ENCODE assay signal across 8 cellular contexts in genomic region chr3:48694610-48695051, GRCh38. TPM values are rescaled to one million over a fixed set of nuclear protein-coding genes. Genes with fewer than 3 reads are reported as not detected.
DNase-seq lines count a peak whose midpoint lies in the region; ATAC-seq and TF ChIP-seq lines count a peak whose summit lies in the region.

No MANE protein-coding gene starts in this region.

- H3K4me3 ChIP-seq in AG10803 (ENCODE audit: low read length) (peak overlapping the region; percentile 50), SJSA1 (peak overlapping the region; percentile 20), fibroblast of lung (replicated peaks in 1 of 4; ENCODE audit: control extremely low read depth in 1 of 4, insufficient read depth in 1 of 4, low read depth in 3 of 4, low read length in 4 of 4) (peak overlapping the region in 3 of 4 experiments; percentile 35 to 40 (median 38))

- no peak for ATAC-seq in HG03442 (IDR thresholded peaks at IDR 0.05; ENCODE audit: unreplicated experiment)
- ATAC-seq in GM21423 (IDR thresholded peaks at IDR 0.05; ENCODE audit: unreplicated experiment) = no peak

- H2AFZ ChIP-seq in fibroblast of lung (ENCODE audit: low read length) = no peak overlapping the region

- H3K4me2 ChIP-seq in fibroblast of lung (ENCODE audit: extremely low read depth, insufficient read depth, low read length) = peak overlapping the region; percentile 87

- TF ChIP-seq CTCF in AG10803 (conservative IDR thresholded peaks at IDR 0.05; ENCODE audit: low read length) (no peak), fibroblast of lung (conservative IDR thresholded peaks at IDR 0.05 in 1 of 2, IDR thresholded peaks at IDR 0.05 in 1 of 2; ENCODE audit: low read depth in 1 of 2, low read length in 2 of 2) (no peak), neural crest cell (conservative IDR thresholded peaks at IDR 0.05) (no peak)

- H3K79me2 ChIP-seq in fibroblast of lung (ENCODE audit: control insufficient read depth, insufficient read depth, low read length) = peaks cover 63% of the 10 kb centered on the region

- H3K9me3 Mint-ChIP-seq in neural crest cell = no peaks in the 10 kb centered on the region

- H3K9me3 ChIP-seq in SJSA1 (replicated peaks) (no peaks in the 10 kb centered on the region), fibroblast of lung (ENCODE audit: control insufficient read depth, insufficient read depth, low read depth, low read length) (no peaks in the 10 kb centered on the region)

- no peaks in the 10 kb centered on the region for H3K27me3 Mint-ChIP-seq in neural crest cell (ENCODE audit: low read depth)

- H3K27ac ChIP-seq in SJSA1 (peak overlapping the region; percentile 86), fibroblast of lung (ENCODE audit: insufficient read depth, low read length) (peak overlapping the region; percentile 61)

- H3K9ac ChIP-seq in fibroblast of lung (ENCODE audit: insufficient read depth, low read length) = no peak overlapping the region

- H3K36me3 ChIP-seq in SJSA1 (peaks cover 79% of the 10 kb centered on the region), fibroblast of lung (ENCODE audit: control insufficient read depth, insufficient read depth, low read length) (peaks cover 25% of the 10 kb centered on the region)

- peaks cover 23% of the 10 kb centered on the region for H3K36me3 Mint-ChIP-seq in neural crest cell (ENCODE audit: low read depth)

- peaks cover 21% of the 10 kb centered on the region for H3K4me1 Mint-ChIP-seq in neural crest cell

- no peaks in the 10 kb centered on the region for H4K20me1 ChIP-seq in fibroblast of lung (ENCODE audit: control insufficient read depth, extremely low read depth, insufficient read depth, low read length)

- no peak overlapping the region for H3K4me3 Mint-ChIP-seq in neural crest cell

- peaks cover 18% of the 10 kb centered on the region for H3K4me1 ChIP-seq in SJSA1 (replicated peaks)
- H3K4me1 ChIP-seq in fibroblast of lung (ENCODE audit: control insufficient read depth, extremely low read depth, insufficient read depth, low read length) = peaks cover 17% of the 10 kb centered on the region

- DNase-seq in AG10803 (ENCODE audit: low read depth) (peak; percentile 87), SJSA1 (ENCODE audit: low read depth in 1 of 2, low spot score in 2 of 2) (peak; percentile 72 to 75), fibroblast of lung (ENCODE audit: low read depth in 2 of 2) (peak; percentile 87 to 94), neural crest cell (ENCODE audit: low read depth, low spot score) (no peak), iPS-NIHi7 (ENCODE audit: extremely low spot score) (no peak)
- no peak for DNase-seq in activated CD4-positive, CD25-positive, alpha-beta regulatory T cell treated with anti-CD3 and anti-CD28 coated beads, Interleukin-2, amount 50 U/mL, for 72 hours

- peak overlapping the region; percentile 79 for H3K27ac Mint-ChIP-seq in neural crest cell (ENCODE audit: unreplicated experiment)

- H3K27me3 ChIP-seq in SJSA1 (replicated peaks) (no peaks in the 10 kb centered on the region), fibroblast of lung (ENCODE audit: control insufficient read depth, insufficient read depth, low read length) (no peaks in the 10 kb centered on the region)

RNA-seq across cellular contexts. Expression of gene NCKIPSD, which starts 8.9 kb away (rescaled TPM):
- 8.7 and 10.2 TPM in 2 replicates for total RNA-seq in SJSA1 (2014; rRNA removed; shearing (Covaris generic))
- 15.4 and 23.3 TPM in 2 replicates for total RNA-seq in fibroblast of lung
- 14.6 and 19.6 TPM in 2 replicates for polyA plus RNA-seq in fibroblast of lung
- polyA plus RNA-seq in fibroblast of lung (2012) = 18.7 and 23.3 TPM in 2 replicates
- 56.2 and 67.3 TPM in 2 replicates for polyA minus RNA-seq in fibroblast of lung (ENCODE audit: low replicate concordance)
- total RNA-seq in neural crest cell = 25.3 and 30.2 TPM in 2 replicates

RNA-seq across cellular contexts. Expression of gene IP6K2, which starts 22.4 kb away (rescaled TPM):
- 52.3 and 61.7 TPM in 2 replicates for total RNA-seq in SJSA1 (2014; rRNA removed; shearing (Covaris generic))
- total RNA-seq in fibroblast of lung (40.3 and 53.5 TPM in 2 replicates), neural crest cell (139 and 143 TPM in 2 replicates)
- polyA plus RNA-seq in fibroblast of lung = 58.9 and 64.1 TPM in 2 replicates
- 47.5 and 52.1 TPM in 2 replicates for polyA plus RNA-seq in fibroblast of lung (2012)
- 35.9 and 43.2 TPM in 2 replicates for polyA minus RNA-seq in fibroblast of lung (ENCODE audit: low replicate concordance)

RNA-seq across cellular contexts. Expression of gene CELSR3, which starts 31.9 kb away (rescaled TPM):
- under 0.01 and 0.26 TPM in 2 replicates for total RNA-seq in SJSA1 (2014; rRNA removed; shearing (Covaris generic))
- total RNA-seq in fibroblast of lung (0.77 and 2.1 TPM in 2 replicates), neural crest cell (26.5 and 27.2 TPM in 2 replicates)
- polyA plus RNA-seq in fibroblast of lung = 0.34 and 0.44 TPM in 2 replicates
- 0.50 and 0.62 TPM in 2 replicates for polyA plus RNA-seq in fibroblast of lung (2012)
- 1.8 and 2.2 TPM in 2 replicates for polyA minus RNA-seq in fibroblast of lung (ENCODE audit: low replicate concordance)

RNA-seq across cellular contexts. Expression of gene SLC26A6, which starts 59.4 kb away (rescaled TPM):
- 10.6 and 16.4 TPM in 2 replicates for total RNA-seq in SJSA1 (2014; rRNA removed; shearing (Covaris generic))
- 32.9 and 36.3 TPM in 2 replicates for total RNA-seq in fibroblast of lung
- polyA plus RNA-seq in fibroblast of lung = 13.3 and 20.9 TPM in 2 replicates
- polyA plus RNA-seq in fibroblast of lung (2012) = 9.4 and 16.6 TPM in 2 replicates
- 29.8 and 88.3 TPM in 2 replicates for polyA minus RNA-seq in fibroblast of lung (ENCODE audit: low replicate concordance)
- 54.8 and 57.4 TPM in 2 replicates for total RNA-seq in neural crest cell

Comparison
In these comparisons a context has a peak if more than half of its experiments do, and no peak if none do; other contexts are left out.
1. DNase-seq: peak in AG10803 (single experiment), SJSA1 (2 of 2) and fibroblast of lung (2 of 2); none in neural crest cell (single experiment), iPS-NIHi7 (single experiment) and activated CD4-positive, CD25-positive, alpha-beta regulatory T cell treated with anti-CD3 and anti-CD28 coated beads, Interleukin-2, amount 50 U/mL, for 72 hours (single experiment).
2. Peak in every context shown above with its lines, with median percentiles within 50 percentile points of each other: H3K4me3 ChIP-seq.